16 cellular contexts compared by ENCODE assay signal in genomic region chr20:25239387-25240370, GRCh38. TPM values are rescaled to one million over a fixed set of nuclear protein-coding genes. Genes with fewer than 3 reads are reported as not detected.
A peak's percentile ranks its signal among the peaks of the same experiment; 100 is the strongest.
DNase-seq lines count a peak whose midpoint lies in the region; ATAC-seq, FAIRE-seq and TF ChIP-seq lines count a peak whose summit lies in the region.
"Had no signal": no experiment of that assay in that cellular context is flagged by ENCODE, and none has a peak within 500 bp of the region (broad histone marks: within the 10 kb centered on the region; RNA-seq: fewer than 3 reads in every experiment).

No MANE protein-coding gene starts in this region.

- H3K27me3 ChIP-seq in K562 (ENCODE audit: control insufficient read depth in 2 of 2, insufficient read depth in 2 of 2, low read length in 2 of 2), result no peaks in the 10 kb centered on the region
- H3K27me3 ChIP-seq in thoracic aorta (replicated peaks; ENCODE audit: insufficient read depth), result no peaks in the 10 kb centered on the region
- H3K27me3 ChIP-seq: gastroesophageal sphincter had no signal

- H3K4me3 ChIP-seq in K562, result no peak overlapping the region
- no peak overlapping the region for H3K4me3 ChIP-seq in thoracic aorta
- H3K4me3 ChIP-seq: gastroesophageal sphincter had no signal

- peaks cover 9 to 20% of the 10 kb centered on the region in 2 experiments for H3K4me1 ChIP-seq in K562 (replicated peaks in 1 of 2; ENCODE audit: control insufficient read depth in 2 of 2, insufficient read depth in 2 of 2, low read length in 2 of 2)
- H3K4me1 ChIP-seq in thoracic aorta (ENCODE audit: control insufficient read depth in 1 of 2, low read depth in 2 of 2), result peaks cover 22 to 45% of the 10 kb centered on the region in 2 donors

- no peak for ATAC-seq in activated T-cell treated with anti-CD3 and anti-CD28 coated beads, Interleukin-2, amount 50 U/mL, for 72 hours (replicated peaks in 1 of 2)
- ATAC-seq in HG03342 (IDR thresholded peaks at IDR 0.05; ENCODE audit: unreplicated experiment) (peak; percentile 60), K562 (no peak), thoracic aorta (ENCODE audit: insufficient number of reproducible peaks, low FRiP score, low read depth) (no peak)
- ATAC-seq: gastroesophageal sphincter had no signal

- no peak for FAIRE-seq in K562 (lab: Jason Lieb, UNC)

- WGBS in K562 (ENCODE audit: insufficient coverage, low coverage, missing lambda C conversion rate), result 62% methylated on average over 16 of the region's 19 CpGs

- H3K79me2 ChIP-seq in K562 (ENCODE audit: control insufficient read depth, insufficient read depth, low read length), result no peaks in the 10 kb centered on the region

- peaks cover 26% of the 10 kb centered on the region for H3K27me3 Mint-ChIP-seq in activated T-cell treated with anti-CD3 and anti-CD28 coated beads, Interleukin-2, amount 50 U/mL, for 72 hours (ENCODE audit: low read depth)

- H4K20me1 ChIP-seq in K562 (replicated peaks; ENCODE audit: control insufficient read depth, insufficient read depth, low read length), result no peaks in the 10 kb centered on the region

- POLR2A ChIA-PET in K562 (lab: Yijun Ruan, JAX), result interaction anchor here (0.6 to 1.5 kb wide), 2 partner anchors 12 to 26 kb away, joined by 3 to 4 read pairs; no protein-coding TSS in a partner anchor

- peaks cover 0 to 3% of the 10 kb centered on the region in 2 donors for H3K9me3 Mint-ChIP-seq in activated T-cell treated with anti-CD3 and anti-CD28 coated beads, Interleukin-2, amount 50 U/mL, for 72 hours
- H3K9me3 Mint-ChIP-seq: nephron had no signal

- intact Hi-C loops in K562 (cut with micrococcal nuclease), result no loop called here

- no peak for TF ChIP-seq RAD21 in K562 (CRISPR knock-in tag; conservative IDR thresholded peaks at IDR 0.05 in 1 of 2, IDR thresholded peaks at IDR 0.05 in 1 of 2)

- H3K36me3 ChIP-seq in K562 (ENCODE audit: control insufficient read depth, insufficient read depth, low read length) (no peaks in the 10 kb centered on the region), thoracic aorta (no peaks in the 10 kb centered on the region)
- H3K36me3 ChIP-seq: gastroesophageal sphincter had no signal

- no peaks in the 10 kb centered on the region for H3K9me3 ChIP-seq in K562 (replicated peaks; ENCODE audit: control insufficient read depth, insufficient read depth, low read depth, low read length)
- H3K9me3 ChIP-seq in thoracic aorta, result no peaks in the 10 kb centered on the region
- H3K9me3 ChIP-seq: gastroesophageal sphincter had no signal

- TF ChIP-seq EP300 in K562 (IDR thresholded peaks at IDR 0.05; ENCODE audit: low read length), result no peak

- DNase-seq in activated T-cell treated with anti-CD3 and anti-CD28 coated beads, Interleukin-2, amount 50 U/mL, for 72 hours, result no peak
- DNase-seq in activated T-cell treated with anti-CD3 and anti-CD28 coated beads, Interleukin-2, amount 50 U/mL, for 1 hour, result no peak
- DNase-seq in K562 (ENCODE audit: extremely low read depth in 1 of 4, low spot score in 3 of 4) (no peak), thoracic aorta (ENCODE audit: low spot score) (no peak), NCI-H1048 (lab: John Stamatoyannopoulos, UW) (no peak), NCI-H2196 treated with DMSO at 0.1 percent for 48 hours (lab: John Stamatoyannopoulos, UW; ENCODE audit: unreplicated experiment) (no peak), HT-29 (ENCODE audit: low spot score) (no peak)
- DNase-seq: AML-193; amniotic stem cell; effector CD4-positive, alpha-beta T cell; NCI-H2107; T-helper 2 cell had no signal

- H3K27ac Mint-ChIP-seq in activated T-cell treated with anti-CD3 and anti-CD28 coated beads, Interleukin-2, amount 50 U/mL, for 72 hours, result peak overlapping the region; percentile 62
- H3K27ac Mint-ChIP-seq: nephron had no signal

- H3K4me3 Mint-ChIP-seq in activated T-cell treated with anti-CD3 and anti-CD28 coated beads, Interleukin-2, amount 50 U/mL, for 72 hours, result peak overlapping the region in 1 of 2 donors; percentile 31
- H3K4me3 Mint-ChIP-seq: nephron had no signal

- in situ Hi-C loops in K562 (cut with MboI), result no loop called here

- H3K27ac ChIP-seq in K562 (ENCODE audit: extremely low read depth, low read depth, low read length), result no peak overlapping the region; the same call in 2 of the 3 replicates
- peak overlapping the region; percentile 87 to 89 for H3K27ac ChIP-seq in thoracic aorta
- H3K27ac ChIP-seq: KMS-11 had no signal

- peak overlapping the region; percentile 45; the same call in 1 of the 2 replicates for H2AFZ ChIP-seq in K562 (ENCODE audit: low read depth, low read length)

- H3K9ac ChIP-seq in K562 (ENCODE audit: insufficient read depth in 1 of 2, low read depth in 2 of 2, low read length in 2 of 2), result peak overlapping the region in 1 of 2 experiments; percentile 17; a peak in 2 of 4 replicates
- H3K9ac ChIP-seq: KMS-11 had no signal

- H3K4me2 ChIP-seq in K562 (ENCODE audit: insufficient read depth, low read length), result no peak overlapping the region
- H3K4me2 ChIP-seq: KMS-11 had no signal

- no peak for TF ChIP-seq CTCF in K562 (IDR thresholded peaks at IDR 0.05 in 2 of 3, conservative IDR thresholded peaks at IDR 0.05 in 1 of 3; ENCODE audit: insufficient read depth in 2 of 3, low read depth in 1 of 3, low read length in 3 of 3)
- TF ChIP-seq CTCF in thoracic aorta (IDR thresholded peaks at IDR 0.05), result no peak

- no TSS peak for BruUV-seq in K562 (replicated peaks; lab: Mats Ljungman, UMichigan)

- CTCF ChIA-PET in K562 (lab: Yijun Ruan, JAX; ENCODE audit: low intra/inter-chr PET ratio), result interaction anchor here (0.6 kb wide), 1 partner anchor 29 kb away, joined by 6 read pairs; no protein-coding TSS in a partner anchor

- peaks cover 32% of the 10 kb centered on the region for H3K4me1 Mint-ChIP-seq in activated T-cell treated with anti-CD3 and anti-CD28 coated beads, Interleukin-2, amount 50 U/mL, for 72 hours (ENCODE audit: low read depth)

- peaks cover 5 to 10% of the 10 kb centered on the region in 2 donors for H3K36me3 Mint-ChIP-seq in activated T-cell treated with anti-CD3 and anti-CD28 coated beads, Interleukin-2, amount 50 U/mL, for 72 hours (ENCODE audit: insufficient read depth in 2 of 2)

- no peaks in the 10 kb centered on the region for H3K9me1 ChIP-seq in K562 (ENCODE audit: control insufficient read depth, insufficient read depth, low read length)

- TF ChIP-seq POLR2A in K562 (conservative IDR thresholded peaks at IDR 0.05), result no peak

TF ChIP-seq in K562, 482 proteins besides CTCF, POLR2A, EP300 and RAD21:
- TF ChIP-seq SMAD4 (CRISPR knock-in tag; conservative IDR thresholded peaks at IDR 0.05) (0 out of 2 replicates have a peak, but pooled peaks have one; percentile 11), ZNF175 (CRISPR knock-in tag; IDR thresholded peaks at IDR 0.05; ENCODE audit: low read depth) (0 out of 2 replicates have a peak, but pooled peaks have one; percentile 8), RBFOX2 (IDR thresholded peaks at IDR 0.05; ENCODE audit: low read depth, low read length) (peak; percentile 14; the same call in 1 of the 2 replicates), ELF4 (CRISPR knock-in tag; IDR thresholded peaks at IDR 0.05) (no peak)

RNA-seq across cellular contexts. Expression of gene PYGB, which starts 8.2 kb away (rescaled TPM):
- 10 to 100 TPM; 43.7 to 48.3 TPM for total RNA-seq in activated T-cell treated with anti-CD3 and anti-CD28 coated beads, Interleukin-2, amount 50 U/mL, for 72 hours
- total RNA-seq in K562 (2011; cell fraction: chromatin; rRNA removed; ENCODE audit: low replicate concordance), result 15.0 and 42.9 TPM in 2 replicates
- 22.9 and 27.7 TPM in 2 replicates for total RNA-seq in K562 (2011; cell fraction: nucleolus; rRNA removed)
- 11.8 and 15.2 TPM in 2 replicates for total RNA-seq in K562 (2011; cell fraction: nucleoplasm; rRNA removed)
- total RNA-seq in K562 (2014; rRNA removed), result 12.4 and 13.0 TPM in 2 replicates
- 4.1 and 4.7 TPM in 2 replicates for total RNA-seq in K562 (2014; rRNA removed; fragmentation: Illumina TruSeq; extraction: Trizol)
- total RNA-seq in K562 (2015; rRNA removed; fragmentation: Illumina TruSeq; extraction: Trizol), result 9.8 and 10.8 TPM in 2 replicates
- total RNA-seq in K562 (2021), result 16.1 and 18.0 TPM in 2 replicates
- polyA plus RNA-seq in K562 (2011; rRNA removed), result 7.3 and 8.2 TPM in 2 replicates
- 8.5 and 12.3 TPM in 2 replicates for polyA plus RNA-seq in K562 (2011; cell fraction: cytosol; rRNA removed)
- 42.5 and 55.1 TPM in 2 replicates for polyA plus RNA-seq in K562 (2011; cell fraction: nucleus; rRNA removed)
- 12.7 and 36.7 TPM in 2 replicates for polyA plus RNA-seq in K562 (2012)
- polyA plus RNA-seq in K562 (2014; fragmentation: Illumina TruSeq; extraction: Trizol), result 10.2 and 11.3 TPM in 2 replicates
- under 1 TPM; 0.34 to 0.46 TPM for polyA plus RNA-seq in K562 (2014; fragmentation: Nextera tagmentation; extraction: Ambion mirVana)
- 12.3 and 16.0 TPM in 2 replicates for polyA plus RNA-seq in K562 (2014; rRNA removed)
- polyA minus RNA-seq in K562 (2011; rRNA and poly(A)+ RNA removed), result 5.7 and 8.6 TPM in 2 replicates
- 8.7 and 9.1 TPM in 2 replicates for polyA minus RNA-seq in K562 (2011; cell fraction: cytosol; rRNA and poly(A)+ RNA removed)
- 11.4 and 14.6 TPM in 2 replicates for polyA minus RNA-seq in K562 (2011; cell fraction: nucleus; rRNA and poly(A)+ RNA removed)
- 100 to 1,000 TPM; 124 to 256 TPM for total RNA-seq in thoracic aorta
- total RNA-seq in HT-29 (2014; rRNA removed; shearing (Covaris generic)), result 629 and 663 TPM in 2 replicates

RNA-seq across cellular contexts. Expression of gene ENTPD6, which starts 44.2 kb away (rescaled TPM):
- total RNA-seq in activated T-cell treated with anti-CD3 and anti-CD28 coated beads, Interleukin-2, amount 50 U/mL, for 72 hours, result 10 to 100 TPM; 55.3 to 58.7 TPM
- total RNA-seq in K562 (2011; cell fraction: chromatin; rRNA removed; ENCODE audit: low replicate concordance), result 56.6 and 135 TPM in 2 replicates
- 102 and 113 TPM in 2 replicates for total RNA-seq in K562 (2011; cell fraction: nucleolus; rRNA removed)
- total RNA-seq in K562 (2011; cell fraction: nucleoplasm; rRNA removed), result 81.2 and 97.1 TPM in 2 replicates
- 26.6 and 32.9 TPM in 2 replicates for total RNA-seq in K562 (2014; rRNA removed)
- total RNA-seq in K562 (2014; rRNA removed; fragmentation: Illumina TruSeq; extraction: Trizol), result 12.7 and 13.8 TPM in 2 replicates
- total RNA-seq in K562 (2015; rRNA removed; fragmentation: Illumina TruSeq; extraction: Trizol), result 20.8 and 22.4 TPM in 2 replicates
- 33.0 and 35.9 TPM in 2 replicates for total RNA-seq in K562 (2021)
- polyA plus RNA-seq in K562 (2011; rRNA removed), result 34.2 and 43.3 TPM in 2 replicates
- polyA plus RNA-seq in K562 (2011; cell fraction: cytosol; rRNA removed), result 45.3 and 53.6 TPM in 2 replicates
- 192 and 227 TPM in 2 replicates for polyA plus RNA-seq in K562 (2011; cell fraction: nucleus; rRNA removed)
- 30.6 and 41.1 TPM in 2 replicates for polyA plus RNA-seq in K562 (2012)
- polyA plus RNA-seq in K562 (2014; fragmentation: Illumina TruSeq; extraction: Trizol), result 22.1 and 29.6 TPM in 2 replicates
- polyA plus RNA-seq in K562 (2014; fragmentation: Nextera tagmentation; extraction: Ambion mirVana), result 1 to 10 TPM in 1 of 2 experiments, under 1 TPM in 1; 0.82 to 1.5 TPM
- polyA plus RNA-seq in K562 (2014; rRNA removed), result 36.8 and 39.9 TPM in 2 replicates
- polyA minus RNA-seq in K562 (2011; rRNA and poly(A)+ RNA removed), result 20.7 and 22.9 TPM in 2 replicates
- 15.2 and 17.5 TPM in 2 replicates for polyA minus RNA-seq in K562 (2011; cell fraction: cytosol; rRNA and poly(A)+ RNA removed)
- polyA minus RNA-seq in K562 (2011; cell fraction: nucleus; rRNA and poly(A)+ RNA removed), result 27.6 and 47.0 TPM in 2 replicates
- total RNA-seq in thoracic aorta, result 100 to 1,000 TPM in 1 of 2 donors, 10 to 100 TPM in 1; 82.0 to 107 TPM
- 206 and 211 TPM in 2 replicates for total RNA-seq in HT-29 (2014; rRNA removed; shearing (Covaris generic))
